In the genomic region with DNA sequence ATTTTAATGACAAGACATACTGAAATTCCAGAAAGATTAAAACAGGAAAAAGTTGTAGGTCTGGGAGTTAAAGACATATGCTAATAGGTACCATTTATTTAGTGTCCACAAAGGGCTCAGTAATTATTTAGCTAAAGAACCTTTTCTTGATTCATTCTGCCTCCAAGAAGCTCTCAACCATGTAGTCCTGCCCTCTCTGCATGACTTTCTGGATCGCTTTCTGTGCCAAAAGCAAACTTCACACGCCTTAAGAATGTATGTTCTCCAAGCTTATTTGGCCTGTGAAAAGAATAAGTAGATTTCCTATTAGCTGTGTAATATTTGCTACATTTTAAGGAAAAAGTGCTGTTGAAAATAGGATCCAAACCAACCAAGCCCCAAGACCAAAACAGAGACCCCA, we compare ENCODE assay signal across 15 cellular contexts.
DNase-seq lines count a peak whose midpoint lies in the region; ATAC-seq and TF ChIP-seq lines count a peak whose summit lies in the region.
"Had no signal": no experiment of that assay in that cellular context is flagged by ENCODE, and none has a peak within 500 bp of the region (broad histone marks: within the 10 kb centered on the region; RNA-seq: fewer than 3 reads in every experiment).

No MANE protein-coding gene starts in this region.

- no peak for ATAC-seq in upper lobe of left lung (ENCODE audit: low FRiP score in 2 of 2)
- ATAC-seq: CD8-positive, alpha-beta T cell had no signal

- H3K4me3 ChIP-seq in epithelial cell of proximal tubule (ENCODE audit: low read depth, low read length) (no peak overlapping the region), neuron (ENCODE audit: low read length) (no peak overlapping the region), retinal pigment epithelial cell (ENCODE audit: low read length) (no peak overlapping the region), upper lobe of left lung (no peak overlapping the region)
- H3K4me3 ChIP-seq: BLaER1 had no signal

- H3K27ac ChIP-seq in caudate nucleus (ENCODE audit: low read depth, low read length) (no peak overlapping the region), upper lobe of left lung (no peak overlapping the region)
- H3K27ac ChIP-seq: BLaER1 had no signal

- TF ChIP-seq POLR2A in upper lobe of left lung (IDR thresholded peaks at IDR 0.05), result no peak

- H2AFZ ChIP-seq in neuron (ENCODE audit: low read depth, low read length), result peak overlapping the region; percentile 42

- DNase-seq in epithelial cell of proximal tubule (ENCODE audit: low read depth) (peak; percentile 3), retinal pigment epithelial cell (ENCODE audit: low read depth) (peak; percentile 7), caudate nucleus (lab: John Stamatoyannopoulos, UW) (no peak), upper lobe of left lung (no peak)
- DNase-seq in stimulated activated CD4-positive, alpha-beta T cell treated with anti-CD3 and anti-CD28 coated beads, Interleukin-2, amount 100 ng/mL, for 24 hours, result no peak
- DNase-seq in stimulated activated CD4-positive, alpha-beta T cell treated with anti-CD3 and anti-CD28 coated beads, Interleukin-4, amount 100 ng/mL, for 24 hours, result no peak
- DNase-seq: 8988T; Calu3; CD8-positive, alpha-beta T cell; DMS79 treated with DMSO at 0.1 percent for 48 hours; GF-D8; H9 had no signal

- WGBS in upper lobe of left lung, 2 donors, result 68 to 76% methylated on average over 2 of the region's 2 CpGs

- H3K27me3 ChIP-seq in neuron (ENCODE audit: insufficient read depth, low read length) (no peaks in the 10 kb centered on the region), upper lobe of left lung (no peaks in the 10 kb centered on the region)
- H3K27me3 ChIP-seq: BLaER1 had no signal

- TF ChIP-seq EP300 in Ishikawa (IDR thresholded peaks at IDR 0.05; ENCODE audit: borderline replicate concordance) (peak; percentile 88), upper lobe of left lung (IDR thresholded peaks at IDR 0.05) (no peak)

- H3K36me3 ChIP-seq in neuron (ENCODE audit: insufficient read depth, low read length) (no peaks in the 10 kb centered on the region), upper lobe of left lung (no peaks in the 10 kb centered on the region)
- H3K36me3 ChIP-seq: BLaER1 had no signal

- TF ChIP-seq CTCF in epithelial cell of proximal tubule (conservative IDR thresholded peaks at IDR 0.05; ENCODE audit: low read depth, low read length), result no peak
- TF ChIP-seq CTCF in retinal pigment epithelial cell (conservative IDR thresholded peaks at IDR 0.05; ENCODE audit: low read depth, low read length), result no peak
- no peak for TF ChIP-seq CTCF in upper lobe of left lung (IDR thresholded peaks at IDR 0.05)

- peaks cover 18% of the 10 kb centered on the region for H3K4me1 ChIP-seq in neuron (ENCODE audit: insufficient read depth, low read length)
- H3K4me1 ChIP-seq in upper lobe of left lung, result no peaks in the 10 kb centered on the region
- H3K4me1 ChIP-seq: BLaER1 had no signal

- peak; percentile 17; the same call in 1 of the 2 replicates for TF ChIP-seq RAD21 in Ishikawa (IDR thresholded peaks at IDR 0.05; ENCODE audit: low read depth)

- no peaks in the 10 kb centered on the region for H3K9me3 ChIP-seq in neuron (ENCODE audit: low read length)
- H3K9me3 ChIP-seq in upper lobe of left lung, result no peaks in the 10 kb centered on the region
- H3K9me3 ChIP-seq: BLaER1 had no signal

TF ChIP-seq in Ishikawa, 13 proteins besides CTCF, POLR2A, EP300 and RAD21:
- TF ChIP-seq TCF12 (IDR thresholded peaks at IDR 0.05; ENCODE audit: low read depth) (peak; percentile 85), YY1 (IDR thresholded peaks at IDR 0.05; ENCODE audit: low read depth) (no peak), FOXM1 (IDR thresholded peaks at IDR 0.05; ENCODE audit: borderline replicate concordance, low read depth) (peak; percentile 79; the same call in 1 of the 2 replicates), TAF1 (IDR thresholded peaks at IDR 0.05; ENCODE audit: low read depth) (no peak), EGR1 (IDR thresholded peaks at IDR 0.05) (no peak), TEAD4 (IDR thresholded peaks at IDR 0.05) (peak; percentile 62), NFIC (IDR thresholded peaks at IDR 0.05) (peak; percentile 90), ZBTB7A (IDR thresholded peaks at IDR 0.05; ENCODE audit: low read depth) (no peak), CEBPB (IDR thresholded peaks at IDR 0.05) (no peak)
- TF ChIP-seq, protein P1, sequence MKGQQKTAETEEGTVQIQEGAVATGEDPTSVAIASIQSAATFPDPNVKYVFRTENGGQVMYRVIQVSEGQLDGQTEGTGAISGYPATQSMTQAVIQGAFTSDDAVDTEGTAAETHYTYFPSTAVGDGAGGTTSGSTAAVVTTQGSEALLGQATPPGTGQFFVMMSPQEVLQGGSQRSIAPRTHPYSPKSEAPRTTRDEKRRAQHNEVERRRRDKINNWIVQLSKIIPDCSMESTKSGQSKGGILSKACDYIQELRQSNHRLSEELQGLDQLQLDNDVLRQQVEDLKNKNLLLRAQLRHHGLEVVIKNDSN (IDR thresholded peaks at IDR 0.05), result no peak
- TF ChIP-seq, protein P2, sequence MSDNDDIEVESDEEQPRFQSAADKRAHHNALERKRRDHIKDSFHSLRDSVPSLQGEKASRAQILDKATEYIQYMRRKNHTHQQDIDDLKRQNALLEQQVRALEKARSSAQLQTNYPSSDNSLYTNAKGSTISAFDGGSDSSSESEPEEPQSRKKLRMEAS (IDR thresholded peaks at IDR 0.05), result 0 out of 2 replicates have a peak, but pooled peaks have one; percentile 27
- TF ChIP-seq, protein P3, sequence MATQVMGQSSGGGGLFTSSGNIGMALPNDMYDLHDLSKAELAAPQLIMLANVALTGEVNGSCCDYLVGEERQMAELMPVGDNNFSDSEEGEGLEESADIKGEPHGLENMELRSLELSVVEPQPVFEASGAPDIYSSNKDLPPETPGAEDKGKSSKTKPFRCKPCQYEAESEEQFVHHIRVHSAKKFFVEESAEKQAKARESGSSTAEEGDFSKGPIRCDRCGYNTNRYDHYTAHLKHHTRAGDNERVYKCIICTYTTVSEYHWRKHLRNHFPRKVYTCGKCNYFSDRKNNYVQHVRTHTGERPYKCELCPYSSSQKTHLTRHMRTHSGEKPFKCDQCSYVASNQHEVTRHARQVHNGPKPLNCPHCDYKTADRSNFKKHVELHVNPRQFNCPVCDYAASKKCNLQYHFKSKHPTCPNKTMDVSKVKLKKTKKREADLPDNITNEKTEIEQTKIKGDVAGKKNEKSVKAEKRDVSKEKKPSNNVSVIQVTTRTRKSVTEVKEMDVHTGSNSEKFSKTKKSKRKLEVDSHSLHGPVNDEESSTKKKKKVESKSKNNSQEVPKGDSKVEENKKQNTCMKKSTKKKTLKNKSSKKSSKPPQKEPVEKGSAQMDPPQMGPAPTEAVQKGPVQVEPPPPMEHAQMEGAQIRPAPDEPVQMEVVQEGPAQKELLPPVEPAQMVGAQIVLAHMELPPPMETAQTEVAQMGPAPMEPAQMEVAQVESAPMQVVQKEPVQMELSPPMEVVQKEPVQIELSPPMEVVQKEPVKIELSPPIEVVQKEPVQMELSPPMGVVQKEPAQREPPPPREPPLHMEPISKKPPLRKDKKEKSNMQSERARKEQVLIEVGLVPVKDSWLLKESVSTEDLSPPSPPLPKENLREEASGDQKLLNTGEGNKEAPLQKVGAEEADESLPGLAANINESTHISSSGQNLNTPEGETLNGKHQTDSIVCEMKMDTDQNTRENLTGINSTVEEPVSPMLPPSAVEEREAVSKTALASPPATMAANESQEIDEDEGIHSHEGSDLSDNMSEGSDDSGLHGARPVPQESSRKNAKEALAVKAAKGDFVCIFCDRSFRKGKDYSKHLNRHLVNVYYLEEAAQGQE (IDR thresholded peaks at IDR 0.05; ENCODE audit: low read depth), result no peak

Comparison
In these comparisons a context has a peak if more than half of its experiments do, and no peak if none do; other contexts are left out.
1. DNase-seq: peak in epithelial cell of proximal tubule (single experiment) and retinal pigment epithelial cell (single experiment); none in caudate nucleus (0 of 61), stimulated activated CD4-positive, alpha-beta T cell treated with anti-CD3 and anti-CD28 coated beads, Interleukin-2, amount 100 ng/mL, for 24 hours (0 of 2), upper lobe of left lung (0 of 2) and stimulated activated CD4-positive, alpha-beta T cell treated with anti-CD3 and anti-CD28 coated beads, Interleukin-4, amount 100 ng/mL, for 24 hours (single experiment).